In genomic region chr11:45982656-45983470, GRCh38 we compare ENCODE assay signal across 8 cellular contexts.
DNase-seq lines count a peak whose midpoint lies in the region; ATAC-seq and TF ChIP-seq lines count a peak whose summit lies in the region.

No MANE protein-coding gene starts in this region.

- peaks cover 18% of the 10 kb centered on the region for H3K36me3 ChIP-seq in A673 (ENCODE audit: insufficient read depth, low read length, poor library complexity, severe bottlenecking)
- no peaks in the 10 kb centered on the region for H3K36me3 ChIP-seq in iPS DF 6.9 (ENCODE audit: control insufficient read depth, insufficient read depth, low read length)

- intact Hi-C loops in A673 (cut with micrococcal nuclease; ENCODE audit: unreplicated experiment), result loop anchor here (5.0 kb wide), 1 partner anchor 49 kb away; no protein-coding TSS in a partner anchor

- H3K4me3 ChIP-seq in A673 (ENCODE audit: low read depth, low read length, poor library complexity, severe bottlenecking), result peak overlapping the region; percentile 11
- H3K4me3 ChIP-seq in iPS DF 6.9 (ENCODE audit: low read length), result no peak overlapping the region

- no peaks in the 10 kb centered on the region for H3K27me3 ChIP-seq in A673 (replicated peaks; ENCODE audit: insufficient read depth, low read depth, low read length, poor library complexity)
- H3K27me3 ChIP-seq in iPS DF 6.9 (ENCODE audit: control insufficient read depth, insufficient read depth, low read length), result no peaks in the 10 kb centered on the region

- no peak for TF ChIP-seq CTCF in A673 (conservative IDR thresholded peaks at IDR 0.05; ENCODE audit: low read depth, low read length)

- peak overlapping the region in 1 of 2 donors; percentile 7 for H3K27ac Mint-ChIP-seq in activated naive CD4-positive, alpha-beta T cell treated with anti-CD3 and anti-CD28 coated beads, Interleukin-2, amount 50 U/mL, for 72 hours

- no peaks in the 10 kb centered on the region for H3K9me3 ChIP-seq in A673 (ENCODE audit: low read depth, low read length, poor library complexity, severe bottlenecking)
- H3K9me3 ChIP-seq in iPS DF 6.9 (ENCODE audit: control insufficient read depth, insufficient read depth, low read length), result no peaks in the 10 kb centered on the region

- H3K27ac ChIP-seq in A673 (ENCODE audit: low read depth, low read length, poor library complexity, severe bottlenecking) (peak overlapping the region; percentile 83), iPS DF 6.9 (ENCODE audit: low read length) (no peak overlapping the region)

- BruUV-seq in A673 (replicated peaks; lab: Mats Ljungman, UMichigan), result TSS peak; percentile 92

- DNase-seq in A673 (ENCODE audit: low spot score) (peak; percentile 96), HK-2 (ENCODE audit: unreplicated experiment) (peak; percentile 6), iPS DF 6.9 (ENCODE audit: low read depth, low spot score) (peak; percentile 64)
- peak in 1 of 2 donors; percentile 18 for DNase-seq in activated naive CD4-positive, alpha-beta T cell treated with anti-CD3 and anti-CD28 coated beads, Interleukin-2, amount 50 U/mL, for 72 hours (ENCODE audit: low spot score in 2 of 2)
- DNase-seq in stimulated activated CD4-positive, alpha-beta T cell treated with anti-CD3 and anti-CD28 coated beads, Interleukin-4, amount 100 ng/mL, for 48 hours (ENCODE audit: low read depth in 2 of 2), result peak; percentile 27 to 33

- no peaks in the 10 kb centered on the region for H3K9me3 Mint-ChIP-seq in activated naive CD4-positive, alpha-beta T cell treated with anti-CD3 and anti-CD28 coated beads, Interleukin-2, amount 50 U/mL, for 72 hours

- H3K4me1 ChIP-seq in A673 (ENCODE audit: insufficient read depth, low read length, poor library complexity, severe bottlenecking) (peaks cover 46% of the 10 kb centered on the region), iPS DF 6.9 (ENCODE audit: control insufficient read depth, insufficient read depth, low read length) (peaks cover 3% of the 10 kb centered on the region; the same call in 1 of the 2 replicates)

- CTCF ChIA-PET in A673 (lab: Charles Lee), result interaction anchor here (0.6 to 1.8 kb wide), 6 partner anchors 10 to 452 kb away, joined by 3 to 13 read pairs (median 4); no protein-coding TSS in a partner anchor

- no CpG with 5 or more reads among the region's 8 CpGs for WGBS in iPS DF 6.9 (ENCODE audit: insufficient coverage, insufficient read length)

- POLR2A ChIA-PET in A673 (lab: Charles Lee; ENCODE audit: low non-redundant PET), result interaction anchor here (0.5 to 1.7 kb wide), 10 partner anchors 9 to 1997 kb away, joined by 3 to 11 read pairs (median 3); partner anchors contain the start of gene PTPRJ

- H3K36me3 Mint-ChIP-seq in activated naive CD4-positive, alpha-beta T cell treated with anti-CD3 and anti-CD28 coated beads, Interleukin-2, amount 50 U/mL, for 72 hours, result no peaks in the 10 kb centered on the region

- ATAC-seq in activated naive CD4-positive, alpha-beta T cell treated with anti-CD3 and anti-CD28 coated beads, Interleukin-2, amount 50 U/mL, for 72 hours, result peak; percentile 70 to 82
- ATAC-seq in HG03097 (IDR thresholded peaks at IDR 0.05; ENCODE audit: low FRiP score, unreplicated experiment) (no peak), HG03442 (IDR thresholded peaks at IDR 0.05; ENCODE audit: unreplicated experiment) (no peak), HG03025 (IDR thresholded peaks at IDR 0.05; ENCODE audit: low FRiP score, unreplicated experiment) (no peak)

Comparison
In these comparisons a context has a peak if more than half of its experiments do, and no peak if none do; other contexts are left out.
1. ATAC-seq: peak in activated naive CD4-positive, alpha-beta T cell treated with anti-CD3 and anti-CD28 coated beads, Interleukin-2, amount 50 U/mL, for 72 hours (2 of 2); none in HG03097 (single experiment), HG03442 (single experiment) and HG03025 (single experiment).